Comparison of ENCODE assay signal across 17 cellular contexts in genomic region chr6:17385660-17386059, GRCh38. TPM values are rescaled to one million over a fixed set of nuclear protein-coding genes. Genes with fewer than 3 reads are reported as not detected.
DNase-seq lines count a peak whose midpoint lies in the region; ATAC-seq and TF ChIP-seq lines count a peak whose summit lies in the region.
"Had no signal": no experiment of that assay in that cellular context is flagged by ENCODE, and none has a peak within 500 bp of the region (broad histone marks: within the 10 kb centered on the region; RNA-seq: fewer than 3 reads in every experiment).

No MANE protein-coding gene starts in this region.

- no peak for ATAC-seq in WTC11
- no peak for ATAC-seq in GM21381 (IDR thresholded peaks at IDR 0.05; ENCODE audit: unreplicated experiment)
- ATAC-seq: activated naive CD8-positive, alpha-beta T cell treated with anti-CD3 and anti-CD28 coated beads, Interleukin-2, amount 50 U/mL, for 24 hours; esophagus mucosa; naive thymus-derived CD8-positive, alpha-beta T cell had no signal

- H3K27ac ChIP-seq in mesenchymal stem cell (ENCODE audit: low read length, poor library complexity, severe bottlenecking) = no peak overlapping the region
- H3K27ac ChIP-seq: colonic mucosa, transverse colon had no signal

- H3K4me1 Mint-ChIP-seq in brain (peaks cover 20% of the 10 kb centered on the region), WTC11 (0 out of 2 replicates have a peak, but pooled peaks cover 6% of the 10 kb centered on the region)
- H3K4me1 Mint-ChIP-seq: activated CD4-positive, alpha-beta T cell treated with anti-CD3 and anti-CD28 coated beads, Interleukin-2, amount 10 ng/mL, durations not matched to agents 7 days and 5 days; activated naive CD8-positive, alpha-beta T cell treated with anti-CD3 and anti-CD28 coated beads, Interleukin-2, amount 50 U/mL, for 24 hours; naive thymus-derived CD8-positive, alpha-beta T cell had no signal

- CTCF ChIA-PET in WTC11 (lab: Charles Lee) = interaction anchor here (0.6 to 1.0 kb wide), 2 partner anchors 185 to 198 kb away, joined by 3 to 4 read pairs; no protein-coding TSS in a partner anchor

- H2BK15ac ChIP-seq in mesenchymal stem cell (ENCODE audit: low read depth, poor library complexity, severe bottlenecking) = no peak overlapping the region

- H3K27ac Mint-ChIP-seq in brain (peak overlapping the region in 3 of 5 experiments; percentile 13 to 85 (median 72)), WTC11 (no peak overlapping the region)
- H3K27ac Mint-ChIP-seq: activated CD4-positive, alpha-beta T cell treated with anti-CD3 and anti-CD28 coated beads, Interleukin-2, amount 10 ng/mL, durations not matched to agents 7 days and 5 days; activated naive CD8-positive, alpha-beta T cell treated with anti-CD3 and anti-CD28 coated beads, Interleukin-2, amount 50 U/mL, for 24 hours; activated T-cell treated with anti-CD3 and anti-CD28 coated beads, Interleukin-2, amount 50 U/mL, for 24 hours; naive thymus-derived CD8-positive, alpha-beta T cell had no signal

- H3K36me3 ChIP-seq in mesenchymal stem cell (ENCODE audit: control insufficient read depth in 1 of 2, insufficient read depth in 2 of 2, low read depth in 1 of 2, low read length in 2 of 2) = no peaks in the 10 kb centered on the region
- H3K36me3 ChIP-seq: colonic mucosa, transverse colon had no signal

- no peak overlapping the region for H2AK5ac ChIP-seq in mesenchymal stem cell (ENCODE audit: low read length, severe bottlenecking)

- DNase-seq in A172 (ENCODE audit: low spot score) (peak; percentile 40), GM03348 (ENCODE audit: low spot score) (peak; percentile 5), mesenchymal stem cell (peak; percentile 43), WTC11 (ENCODE audit: low spot score) (no peak)
- DNase-seq in stimulated activated CD4-positive, alpha-beta T cell treated with anti-CD3 and anti-CD28 coated beads, Interleukin-15, amount 100 ng/mL, for 24 hours = no peak
- DNase-seq in stimulated activated CD4-positive, alpha-beta T cell treated with anti-CD3 and anti-CD28 coated beads, Interleukin-2, amount 100 ng/mL, for 24 hours = no peak
- DNase-seq: activated CD4-positive, alpha-beta T cell treated with anti-CD3 and anti-CD28 coated beads, Interleukin-2, amount 10 ng/mL, durations not matched to agents 7 days and 5 days; activated naive CD8-positive, alpha-beta T cell treated with anti-CD3 and anti-CD28 coated beads, Interleukin-2, amount 50 U/mL, for 24 hours; activated T-cell treated with anti-CD3 and anti-CD28 coated beads, Interleukin-2, amount 50 U/mL, for 24 hours; colonic mucosa; naive thymus-derived CD8-positive, alpha-beta T cell; right cardiac atrium; T-helper 2 cell; transverse colon had no signal

- TF ChIP-seq CTCF in brain (conservative IDR thresholded peaks at IDR 0.05) (no peak), WTC11 (IDR thresholded peaks at IDR 0.05) (no peak)

- H3K4ac ChIP-seq in mesenchymal stem cell (ENCODE audit: low read depth in 1 of 2, low read length in 2 of 2) = no peak overlapping the region

- 68% methylated on average over 7 of the region's 7 CpGs for WGBS in mesenchymal stem cell

- H3K18ac ChIP-seq in mesenchymal stem cell (ENCODE audit: low read depth in 1 of 2, low read length in 2 of 2) = no peak overlapping the region

- H3K4me2 ChIP-seq in mesenchymal stem cell (ENCODE audit: low read length, poor library complexity, severe bottlenecking) = no peak overlapping the region

- no peak overlapping the region for H2BK12ac ChIP-seq in mesenchymal stem cell (ENCODE audit: low read length in 2 of 2)

- no peak overlapping the region for H3K9ac ChIP-seq in mesenchymal stem cell (ENCODE audit: low read length)

- H3K23ac ChIP-seq in mesenchymal stem cell (ENCODE audit: low read length in 2 of 2) = no peak overlapping the region

- H3K9me3 Mint-ChIP-seq in brain = peaks cover 0 to 2% (median 0%) of the 10 kb centered on the region in 5 experiments
- H3K9me3 Mint-ChIP-seq in WTC11 = no peaks in the 10 kb centered on the region
- H3K9me3 Mint-ChIP-seq: activated CD4-positive, alpha-beta T cell treated with anti-CD3 and anti-CD28 coated beads, Interleukin-2, amount 10 ng/mL, durations not matched to agents 7 days and 5 days; activated naive CD8-positive, alpha-beta T cell treated with anti-CD3 and anti-CD28 coated beads, Interleukin-2, amount 50 U/mL, for 24 hours; activated T-cell treated with anti-CD3 and anti-CD28 coated beads, Interleukin-2, amount 50 U/mL, for 24 hours had no signal

- H2AFZ ChIP-seq in mesenchymal stem cell (ENCODE audit: low read depth, low read length) = no peak overlapping the region

- no peak overlapping the region for H4K8ac ChIP-seq in mesenchymal stem cell (ENCODE audit: low read length)

- H3K4me3 ChIP-seq in mesenchymal stem cell (ENCODE audit: insufficient read depth in 1 of 2, low read depth in 1 of 2, low read length in 2 of 2) = no peak overlapping the region
- H3K4me3 ChIP-seq: colonic mucosa, transverse colon had no signal

- H3K4me3 Mint-ChIP-seq in brain = peak overlapping the region in 2 of 5 experiments; percentile 41 to 55
- no peak overlapping the region for H3K4me3 Mint-ChIP-seq in WTC11
- H3K4me3 Mint-ChIP-seq: activated CD4-positive, alpha-beta T cell treated with anti-CD3 and anti-CD28 coated beads, Interleukin-2, amount 10 ng/mL, durations not matched to agents 7 days and 5 days; activated naive CD8-positive, alpha-beta T cell treated with anti-CD3 and anti-CD28 coated beads, Interleukin-2, amount 50 U/mL, for 24 hours; activated T-cell treated with anti-CD3 and anti-CD28 coated beads, Interleukin-2, amount 50 U/mL, for 24 hours; naive thymus-derived CD8-positive, alpha-beta T cell had no signal

- POLR2A ChIA-PET in WTC11 (lab: Charles Lee) = no interaction called here

- peaks cover 0 to 3% of the 10 kb centered on the region in 2 experiments for H3K27me3 ChIP-seq in mesenchymal stem cell (ENCODE audit: control insufficient read depth in 1 of 2, insufficient read depth in 1 of 2, low read length in 2 of 2)
- H3K27me3 ChIP-seq: colonic mucosa, transverse colon had no signal

- H3K4me1 ChIP-seq in mesenchymal stem cell (ENCODE audit: control insufficient read depth, insufficient read depth, low read depth, low read length) = peaks cover 1% of the 10 kb centered on the region
- H3K4me1 ChIP-seq: colonic mucosa, transverse colon had no signal

- H4K91ac ChIP-seq in mesenchymal stem cell (ENCODE audit: low read length) = no peak overlapping the region

- H3K27me3 Mint-ChIP-seq in brain = peaks cover 9% of the 10 kb centered on the region
- H3K27me3 Mint-ChIP-seq in WTC11 (ENCODE audit: low read depth) = no peaks in the 10 kb centered on the region

- H2BK5ac ChIP-seq in mesenchymal stem cell (ENCODE audit: low read depth, low read length, poor library complexity, severe bottlenecking) = no peak overlapping the region

- no peak overlapping the region for H2BK120ac ChIP-seq in mesenchymal stem cell (ENCODE audit: low read depth, low read length)

- H3K36me3 Mint-ChIP-seq in brain (no peaks in the 10 kb centered on the region), WTC11 (no peaks in the 10 kb centered on the region)

- H3K14ac ChIP-seq in mesenchymal stem cell (ENCODE audit: low read length in 2 of 2) = no peak overlapping the region

- no peaks in the 10 kb centered on the region for H3K9me3 ChIP-seq in mesenchymal stem cell (ENCODE audit: control insufficient read depth, low read length)
- H3K9me3 ChIP-seq: colonic mucosa, transverse colon had no signal

- H3K79me1 ChIP-seq in mesenchymal stem cell (replicated peaks; ENCODE audit: low read length, poor library complexity, severe bottlenecking) = no peaks in the 10 kb centered on the region

TF ChIP-seq in WTC11, 78 proteins besides CTCF, POLR2A, EP300 and RAD21 (continues in another document):
- no peak for TF ChIP-seq PRDM15 (CRISPR knock-in tag; IDR thresholded peaks at IDR 0.05)

RNA-seq across cellular contexts. Expression of gene CAP2, which starts 7.7 kb away (rescaled TPM):
- 20.2 and 27.8 TPM in 2 replicates for total RNA-seq in A172 (2014; rRNA removed; shearing (Covaris generic))
- polyA plus RNA-seq in brain (ENCODE audit: insufficient read depth, low read depth, low replicate concordance) = 20.9 TPM
- 39.1 TPM for polyA plus RNA-seq in mesenchymal stem cell (2013, experiment 1 of 2)
- 39.0 TPM for polyA plus RNA-seq in mesenchymal stem cell (2013, experiment 2 of 2)
- 7.2 to 10.9 TPM (median 10.6 TPM) in 3 replicates for total RNA-seq in WTC11 (2021)
- total RNA-seq: activated CD4-positive, alpha-beta T cell treated with anti-CD3 and anti-CD28 coated beads, Interleukin-2, amount 10 ng/mL, durations not matched to agents 7 days and 5 days; naive thymus-derived CD8-positive, alpha-beta T cell had no signal
- polyA plus RNA-seq: naive thymus-derived CD8-positive, alpha-beta T cell had no signal

Comparison
In these comparisons a context has a peak if more than half of its experiments do, and no peak if none do; other contexts are left out.
1. DNase-seq: peak in A172 (single experiment), GM03348 (single experiment) and mesenchymal stem cell (single experiment); none in stimulated activated CD4-positive, alpha-beta T cell treated with anti-CD3 and anti-CD28 coated beads, Interleukin-15, amount 100 ng/mL, for 24 hours (single experiment), WTC11 (single experiment) and stimulated activated CD4-positive, alpha-beta T cell treated with anti-CD3 and anti-CD28 coated beads, Interleukin-2, amount 100 ng/mL, for 24 hours (0 of 2).